Comparison of ENCODE assay signal across 14 cellular contexts in the genomic region with DNA sequence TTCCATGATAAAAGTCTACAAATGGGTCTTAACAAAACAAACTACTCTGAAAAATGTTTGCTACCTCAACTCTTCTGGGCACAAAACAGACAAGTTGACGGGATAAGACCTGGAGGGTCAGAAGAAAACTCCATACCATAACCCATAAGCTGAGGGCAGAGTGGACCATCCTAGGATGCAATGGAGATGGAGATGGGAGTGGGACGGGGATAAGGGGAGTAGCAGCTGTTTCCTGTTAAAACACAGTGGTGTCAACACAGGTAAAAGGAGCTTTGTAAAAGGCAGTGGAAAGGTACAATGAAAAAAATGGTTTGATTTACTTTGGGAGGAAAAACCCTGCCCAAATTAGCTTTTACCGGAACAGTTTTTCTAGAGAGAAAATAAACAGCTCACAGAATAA.
"Had no signal": no experiment of that assay in that cellular context is flagged by ENCODE, and none has a peak within 500 bp of the region (broad histone marks: within the 10 kb centered on the region; RNA-seq: fewer than 3 reads in every experiment).

No MANE protein-coding gene starts in this region.

- H3K4me3 Mint-ChIP-seq: activated naive CD8-positive, alpha-beta T cell treated with anti-CD3 and anti-CD28 coated beads, Interleukin-2, amount 50 U/mL, for 24 hours; activated T-helper 1 cell treated with anti-CD3 and anti-CD28 coated beads, Interleukin-12 subunit alpha, Interleukin-12 subunit beta, Interleukin-2, Interleukin-4 antibody, amounts not matched to agents 30 ng/mL and 10 ng/mL and 1 ng/mL, durations not matched to agents 14 hours and 24 hours and 36 hours; effector memory CD8-positive, alpha-beta T cell; naive B cell; stimulated activated memory B cell treated with anti-CD40 and anti-IgM and Interleukin-4, amounts not matched to agents 10 μg/mL and 1 μg/mL and 100 μg/mL, for 72 hours had no signal

- DNase-seq: activated CD4-positive, alpha-beta T cell treated with anti-CD3 and anti-CD28 coated beads, Interleukin-2, amount 50 U/mL, for 1 hour; activated naive CD4-positive, alpha-beta T cell; activated naive CD8-positive, alpha-beta T cell treated with anti-CD3 and anti-CD28 coated beads, Interleukin-2, amount 50 U/mL, for 24 hours; aorta; effector memory CD8-positive, alpha-beta T cell; gastrocnemius medialis; naive B cell; stimulated activated CD4-positive, alpha-beta T cell treated with anti-CD3 and anti-CD28 coated beads, Interleukin-2, amount 100 ng/mL, for 48 hours; tibial artery; uterus had no signal

- H3K27me3 ChIP-seq: gastrocnemius medialis, tibial artery, uterus had no signal

- H3K4me1 Mint-ChIP-seq: naive B cell; stimulated activated memory B cell treated with anti-CD40 and anti-IgM and Interleukin-4, amounts not matched to agents 10 μg/mL and 1 μg/mL and 100 μg/mL, for 72 hours had no signal

- H3K9me3 ChIP-seq: gastrocnemius medialis, tibial artery, uterus had no signal

- ATAC-seq: activated CD4-positive, CD25-positive, alpha-beta regulatory T cell treated with anti-CD3 and anti-CD28 coated beads, Interleukin-2, amount 50 U/mL, for 24 hours; activated naive CD8-positive, alpha-beta T cell treated with anti-CD3 and anti-CD28 coated beads, Interleukin-2, amount 50 U/mL, for 24 hours; effector memory CD8-positive, alpha-beta T cell; gastrocnemius medialis; stimulated activated memory B cell treated with anti-CD40 and anti-IgM and Interleukin-4, amounts not matched to agents 10 μg/mL and 1 μg/mL and 100 μg/mL, for 72 hours had no signal

- H3K4me3 ChIP-seq: gastrocnemius medialis, tibial artery, uterus had no signal

- H3K27me3 Mint-ChIP-seq: activated naive CD8-positive, alpha-beta T cell treated with anti-CD3 and anti-CD28 coated beads, Interleukin-2, amount 50 U/mL, for 24 hours; effector memory CD8-positive, alpha-beta T cell; naive B cell; stimulated activated memory B cell treated with anti-CD40 and anti-IgM and Interleukin-4, amounts not matched to agents 10 μg/mL and 1 μg/mL and 100 μg/mL, for 72 hours had no signal

- FAIRE-seq: bronchial epithelial cell had no signal

- H3K9me3 Mint-ChIP-seq: activated naive CD8-positive, alpha-beta T cell treated with anti-CD3 and anti-CD28 coated beads, Interleukin-2, amount 50 U/mL, for 24 hours; activated T-helper 1 cell treated with anti-CD3 and anti-CD28 coated beads, Interleukin-12 subunit alpha, Interleukin-12 subunit beta, Interleukin-2, Interleukin-4 antibody, amounts not matched to agents 30 ng/mL and 10 ng/mL and 1 ng/mL, durations not matched to agents 14 hours and 24 hours and 36 hours; effector memory CD8-positive, alpha-beta T cell; naive B cell; stimulated activated memory B cell treated with anti-CD40 and anti-IgM and Interleukin-4, amounts not matched to agents 10 μg/mL and 1 μg/mL and 100 μg/mL, for 72 hours had no signal

- H3K27ac Mint-ChIP-seq: activated naive CD8-positive, alpha-beta T cell treated with anti-CD3 and anti-CD28 coated beads, Interleukin-2, amount 50 U/mL, for 24 hours; activated T-helper 1 cell treated with anti-CD3 and anti-CD28 coated beads, Interleukin-12 subunit alpha, Interleukin-12 subunit beta, Interleukin-2, Interleukin-4 antibody, amounts not matched to agents 30 ng/mL and 10 ng/mL and 1 ng/mL, durations not matched to agents 14 hours and 24 hours and 36 hours; effector memory CD8-positive, alpha-beta T cell; naive B cell; stimulated activated memory B cell treated with anti-CD40 and anti-IgM and Interleukin-4, amounts not matched to agents 10 μg/mL and 1 μg/mL and 100 μg/mL, for 72 hours had no signal

- H3K36me3 ChIP-seq: uterus had no signal

- H3K27ac ChIP-seq: gastrocnemius medialis, tibial artery, uterus had no signal

- H3K4me1 ChIP-seq: gastrocnemius medialis, tibial artery, uterus had no signal
